Comparison of ENCODE assay signal across 8 cellular contexts in genomic region chr11:76669901-76670474, GRCh38.
A peak's percentile ranks its signal among the peaks of the same experiment; 100 is the strongest.
DNase-seq lines count a peak whose midpoint lies in the region; ATAC-seq and TF ChIP-seq lines count a peak whose summit lies in the region.

No MANE protein-coding gene starts in this region.

- H3K4me1 ChIP-seq in subcutaneous abdominal adipose tissue (ENCODE audit: control insufficient read depth in 5 of 5, insufficient read depth in 5 of 5, low read length in 5 of 5): peaks cover 21 to 98% (median 82%) of the 10 kb centered on the region in 5 donors

- no peaks in the 10 kb centered on the region for H3K9me3 Mint-ChIP-seq in T-helper 2 cell treated with Interferon-gamma antibody and Interleukin-4, amounts not matched to agents 5 μg/mL and 100 μg/mL, for 36 hours

- peaks cover 53% of the 10 kb centered on the region for H3K4me1 Mint-ChIP-seq in T-helper 2 cell treated with Interferon-gamma antibody and Interleukin-4, amounts not matched to agents 5 μg/mL and 100 μg/mL, for 36 hours (ENCODE audit: low read depth)

- no peaks in the 10 kb centered on the region for H3K9me3 ChIP-seq in subcutaneous abdominal adipose tissue (ENCODE audit: control insufficient read depth in 5 of 5, low read length in 5 of 5)

- TF ChIP-seq CTCF in astrocyte of the spinal cord (IDR thresholded peaks at IDR 0.05; ENCODE audit: low read depth, low read length): no peak

- peak overlapping the region; percentile 87 for H3K4me3 Mint-ChIP-seq in T-helper 2 cell treated with Interferon-gamma antibody and Interleukin-4, amounts not matched to agents 5 μg/mL and 100 μg/mL, for 36 hours

- peak overlapping the region; percentile 40 for H3K27ac ChIP-seq in subcutaneous abdominal adipose tissue (ENCODE audit: low read depth, low read length)

- peak overlapping the region; percentile 5 for H3K27ac Mint-ChIP-seq in T-helper 2 cell treated with Interferon-gamma antibody and Interleukin-4, amounts not matched to agents 5 μg/mL and 100 μg/mL, for 36 hours

- H3K27me3 Mint-ChIP-seq in T-helper 2 cell treated with Interferon-gamma antibody and Interleukin-4, amounts not matched to agents 5 μg/mL and 100 μg/mL, for 36 hours (ENCODE audit: low read depth): peaks cover 17% of the 10 kb centered on the region

- H3K36me3 Mint-ChIP-seq in T-helper 2 cell treated with Interferon-gamma antibody and Interleukin-4, amounts not matched to agents 5 μg/mL and 100 μg/mL, for 36 hours (ENCODE audit: low read depth): peaks cover 6% of the 10 kb centered on the region

- no peak for DNase-seq in T-helper 2 cell treated with Interferon-gamma antibody and Interleukin-4, amounts not matched to agents 5 μg/mL and 100 μg/mL, for 36 hours (ENCODE audit: low spot score)
- DNase-seq in T-helper 2 cell: no peak
- DNase-seq in astrocyte of the spinal cord (ENCODE audit: low read depth, low spot score): peak; percentile 65
- DNase-seq in kidney glomerular epithelial cell (lab: John Stamatoyannopoulos, UW): peak; percentile 74
- no peak for DNase-seq in midbrain (lab: John Stamatoyannopoulos, UW)

- H3K4me3 ChIP-seq in astrocyte of the spinal cord (ENCODE audit: low read depth, low read length) (peak overlapping the region; percentile 37), subcutaneous abdominal adipose tissue (ENCODE audit: low read depth in 1 of 5, low read length in 5 of 5) (peak overlapping the region; percentile 65 to 84 (median 76))

- peaks cover 0 to 4% (median 0%) of the 10 kb centered on the region in 5 donors for H3K27me3 ChIP-seq in subcutaneous abdominal adipose tissue (ENCODE audit: control insufficient read depth in 5 of 5, insufficient read depth in 4 of 5, low read length in 5 of 5)

- ATAC-seq in HG03571 (IDR thresholded peaks at IDR 0.05; ENCODE audit: unreplicated experiment) (no peak), GM19455 (IDR thresholded peaks at IDR 0.05; ENCODE audit: unreplicated experiment) (no peak)

- H3K36me3 ChIP-seq in subcutaneous abdominal adipose tissue (ENCODE audit: control insufficient read depth in 5 of 5, insufficient read depth in 5 of 5, low read length in 5 of 5): peaks cover 0 to 6% (median 2%) of the 10 kb centered on the region in 5 donors

- in situ Hi-C loops in astrocyte of the spinal cord (cut with HindIII; ENCODE audit: low sequenced_read_pairs): no loop called here

- peak overlapping the region; percentile 30 to 86 (median 70) for H3K9ac ChIP-seq in subcutaneous abdominal adipose tissue (ENCODE audit: low read length in 5 of 5)

Comparison
In these comparisons a context has a peak if more than half of its experiments do, and no peak if none do; other contexts are left out.
1. DNase-seq: peak in astrocyte of the spinal cord (single experiment) and kidney glomerular epithelial cell (single experiment); none in T-helper 2 cell treated with Interferon-gamma antibody and Interleukin-4, amounts not matched to agents 5 μg/mL and 100 μg/mL, for 36 hours (single experiment), T-helper 2 cell (0 of 5) and midbrain (single experiment).